Comparison of ENCODE assay signal across 8 cellular contexts in genomic region chr15:49621327-49622210, GRCh38. TPM values are rescaled to one million over a fixed set of nuclear protein-coding genes. Genes with fewer than 3 reads are reported as not detected.
DNase-seq lines count a peak whose midpoint lies in the region; ATAC-seq and TF ChIP-seq lines count a peak whose summit lies in the region.

No MANE protein-coding gene starts in this region.

- H3K4me1 ChIP-seq in SJCRH30 (peaks cover 28% of the 10 kb centered on the region), endodermal cell (ENCODE audit: control insufficient read depth, insufficient read depth, low read length) (no peaks in the 10 kb centered on the region)

- H3K9ac ChIP-seq in endodermal cell (ENCODE audit: extremely low read depth, low read length, poor library complexity, severe bottlenecking), result peak overlapping the region; percentile 76

- H3K27me3 Mint-ChIP-seq in activated T-cell treated with anti-CD3 and anti-CD28 coated beads, Interleukin-2, amount 50 U/mL, for 4 hours (ENCODE audit: low read depth), result no peaks in the 10 kb centered on the region
- H3K27me3 Mint-ChIP-seq in endodermal cell (ENCODE audit: insufficient read depth) (no peaks in the 10 kb centered on the region), neural crest cell (ENCODE audit: low read depth) (no peaks in the 10 kb centered on the region)

- H3K27ac Mint-ChIP-seq in endodermal cell (peak overlapping the region; percentile 100), neural crest cell (ENCODE audit: unreplicated experiment) (peak overlapping the region; percentile 99)

- peak overlapping the region; percentile 98 for H3K27ac ChIP-seq in SJCRH30
- H3K27ac ChIP-seq in endodermal cell (ENCODE audit: low read depth, low read length), result no peak overlapping the region

- peak overlapping the region; percentile 88 for H3K4me3 Mint-ChIP-seq in activated T-cell treated with anti-CD3 and anti-CD28 coated beads, Interleukin-2, amount 50 U/mL, for 4 hours
- H3K4me3 Mint-ChIP-seq in endodermal cell (peak overlapping the region; percentile 90), neural crest cell (peak overlapping the region; percentile 96)

- no peak for ATAC-seq in activated T-cell treated with anti-CD3 and anti-CD28 coated beads, Interleukin-2, amount 50 U/mL, for 4 hours
- no peak for ATAC-seq in HG03432 (IDR thresholded peaks at IDR 0.05; ENCODE audit: unreplicated experiment)

- H3K36me3 ChIP-seq in SJCRH30 (peaks cover 20% of the 10 kb centered on the region), endodermal cell (ENCODE audit: control insufficient read depth, insufficient read depth, low read length) (peaks cover 29% of the 10 kb centered on the region)

- H3K9me3 ChIP-seq in SJCRH30 (replicated peaks) (peaks cover 14% of the 10 kb centered on the region), endodermal cell (ENCODE audit: control insufficient read depth, low read length) (peaks cover 32% of the 10 kb centered on the region)

- peak overlapping the region; percentile 62 for H3K4me3 ChIP-seq in SJCRH30
- H3K4me3 ChIP-seq in endodermal cell (ENCODE audit: low read length), result peak overlapping the region; percentile 97

- H3K27me3 ChIP-seq in SJCRH30, result no peaks in the 10 kb centered on the region
- H3K27me3 ChIP-seq in endodermal cell (ENCODE audit: control insufficient read depth, insufficient read depth, low read length, poor library complexity, severe bottlenecking), result no peaks in the 10 kb centered on the region

- peaks cover 22% of the 10 kb centered on the region for H3K36me3 Mint-ChIP-seq in activated T-cell treated with anti-CD3 and anti-CD28 coated beads, Interleukin-2, amount 50 U/mL, for 4 hours (ENCODE audit: insufficient read depth)
- H3K36me3 Mint-ChIP-seq in endodermal cell (ENCODE audit: low read depth) (peaks cover 35% of the 10 kb centered on the region), neural crest cell (ENCODE audit: low read depth) (peaks cover 22% of the 10 kb centered on the region)

- TF ChIP-seq CTCF in endodermal cell (conservative IDR thresholded peaks at IDR 0.05) (peak; percentile 11), neural crest cell (conservative IDR thresholded peaks at IDR 0.05) (no peak)

- peaks cover 7% of the 10 kb centered on the region for H3K9me3 Mint-ChIP-seq in activated T-cell treated with anti-CD3 and anti-CD28 coated beads, Interleukin-2, amount 50 U/mL, for 4 hours
- H3K9me3 Mint-ChIP-seq in endodermal cell, result peaks cover 19% of the 10 kb centered on the region
- no peaks in the 10 kb centered on the region for H3K9me3 Mint-ChIP-seq in neural crest cell

- no peak for DNase-seq in activated T-cell treated with anti-CD3 and anti-CD28 coated beads, Interleukin-2, amount 50 U/mL, for 4 hours
- DNase-seq in activated T-cell treated with anti-CD3 and anti-CD28 coated beads for 4 hours (no peak), SJCRH30 (peak in 1 of 2 experiments; percentile 40), endodermal cell (no peak), neural crest cell (ENCODE audit: low read depth, low spot score) (no peak), nucleus accumbens (lab: John Stamatoyannopoulos, UW) (no peak)
- DNase-seq in stimulated activated CD4-positive, alpha-beta T cell treated with anti-CD3 and anti-CD28 coated beads, Interleukin-4, amount 100 ng/mL, for 24 hours, result no peak

- H3K4me1 Mint-ChIP-seq in activated T-cell treated with anti-CD3 and anti-CD28 coated beads, Interleukin-2, amount 50 U/mL, for 4 hours (ENCODE audit: low read depth), result peaks cover 35% of the 10 kb centered on the region
- H3K4me1 Mint-ChIP-seq in endodermal cell (peaks cover 21% of the 10 kb centered on the region), neural crest cell (peaks cover 45% of the 10 kb centered on the region)

- WGBS in endodermal cell (ENCODE audit: insufficient coverage in 1 of 2, insufficient read length in 1 of 2), 2 experiments, result 14 to 32% methylated on average over 8 to 12 of the region's 12 CpGs

RNA-seq across cellular contexts. Expression of gene DTWD1, which starts 0.7 kb away (rescaled TPM):
- total RNA-seq in activated T-cell treated with anti-CD3 and anti-CD28 coated beads, Interleukin-2, amount 50 U/mL, for 4 hours, result 10 to 100 TPM; 22.3 to 26.2 (median 23.5) TPM
- total RNA-seq in SJCRH30 (2014; rRNA removed; shearing (Covaris generic)), result 32.0 and 32.6 TPM in 2 replicates
- total RNA-seq in endodermal cell (10 to 100 TPM; 39.6 to 40.4 TPM), neural crest cell (27.8 and 28.5 TPM in 2 replicates)
- polyA plus RNA-seq in endodermal cell (2013, experiment 1 of 2), result 29.1 TPM
- polyA plus RNA-seq in endodermal cell (2013, experiment 2 of 2), result 35.9 TPM

RNA-seq across cellular contexts. Expression of gene FAM227B, which starts 1.0 kb away (rescaled TPM):
- 1 to 10 TPM; 1.3 to 2.4 (median 1.6) TPM for total RNA-seq in activated T-cell treated with anti-CD3 and anti-CD28 coated beads, Interleukin-2, amount 50 U/mL, for 4 hours
- 8.5 and 9.7 TPM in 2 replicates for total RNA-seq in SJCRH30 (2014; rRNA removed; shearing (Covaris generic))
- total RNA-seq in endodermal cell, result 1 to 10 TPM; 7.5 to 8.5 TPM
- 8.4 TPM for polyA plus RNA-seq in endodermal cell (2013, experiment 1 of 2)
- 8.6 TPM for polyA plus RNA-seq in endodermal cell (2013, experiment 2 of 2)
- total RNA-seq in neural crest cell, result 7.1 and 9.0 TPM in 2 replicates
